ENCODE assay signal across 11 cellular contexts in genomic region chr1:244092293-244093264, GRCh38. TPM values are rescaled to one million over a fixed set of nuclear protein-coding genes. Genes with fewer than 3 reads are reported as not detected.
DNase-seq lines count a peak whose midpoint lies in the region; ATAC-seq and TF ChIP-seq lines count a peak whose summit lies in the region.
"Had no signal": no experiment of that assay in that cellular context is flagged by ENCODE, and none has a peak within 500 bp of the region (broad histone marks: within the 10 kb centered on the region; RNA-seq: fewer than 3 reads in every experiment).

No MANE protein-coding gene starts in this region.

- CTCF ChIA-PET in naive thymus-derived CD4-positive, alpha-beta T cell (lab: Charles Lee) = no interaction called here
- CTCF ChIA-PET in activated CD4-positive, alpha-beta memory T cell treated with anti-CD3 and anti-CD28 coated beads, Interleukin-2, amount 10 ng/mL, durations not matched to agents 7 days and 5 days (lab: Charles Lee) = no interaction called here

- H3K27me3 ChIP-seq in dorsolateral prefrontal cortex = peaks cover 0 to 3% (median 0%) of the 10 kb centered on the region in 45 donors
- H3K27me3 ChIP-seq in naive thymus-derived CD4-positive, alpha-beta T cell (ENCODE audit: control insufficient read depth in 2 of 2, insufficient read depth in 2 of 2, low read length in 2 of 2) = no peaks in the 10 kb centered on the region
- H3K27me3 ChIP-seq: ovary had no signal

- TF ChIP-seq CTCF in dorsolateral prefrontal cortex (IDR thresholded peaks at IDR 0.05 in 54 of 56, conservative IDR thresholded peaks at IDR 0.05 in 2 of 56; ENCODE audit: low read depth in 1 of 56, partially characterized antibody in 56 of 56) (no peak), nephron progenitor cell (IDR thresholded peaks at IDR 0.05) (no peak)

- H3K36me3 Mint-ChIP-seq in nephron progenitor cell (ENCODE audit: low read depth) = no peaks in the 10 kb centered on the region
- H3K36me3 Mint-ChIP-seq in activated T-helper 17 cell treated with anti-CD3 and anti-CD28 coated beads, Interleukin-2, amount 50 U/mL, for 72 hours (ENCODE audit: low read depth) = no peaks in the 10 kb centered on the region
- no peaks in the 10 kb centered on the region for H3K36me3 Mint-ChIP-seq in naive thymus-derived CD4-positive, alpha-beta T cell
- H3K36me3 Mint-ChIP-seq in activated CD4-positive, alpha-beta memory T cell treated with anti-CD3 and anti-CD28 coated beads, Interleukin-2, amount 10 ng/mL, durations not matched to agents 7 days and 5 days (ENCODE audit: low read depth) = no peaks in the 10 kb centered on the region

- POLR2A ChIA-PET in naive thymus-derived CD4-positive, alpha-beta T cell (lab: Charles Lee) = interaction anchor here (1.0 kb wide), 1 partner anchor 45 kb away, joined by 3 read pairs; no protein-coding TSS in a partner anchor
- POLR2A ChIA-PET in activated CD4-positive, alpha-beta memory T cell treated with anti-CD3 and anti-CD28 coated beads, Interleukin-2, amount 10 ng/mL, durations not matched to agents 7 days and 5 days (lab: Charles Lee) = no interaction called here

- ATAC-seq in activated T-helper 17 cell treated with anti-CD3 and anti-CD28 coated beads, Interleukin-2, amount 50 U/mL, for 72 hours (replicated peaks) = no peak
- no peak for ATAC-seq in naive thymus-derived CD4-positive, alpha-beta T cell

- H3K27ac Mint-ChIP-seq in nephron progenitor cell = peak overlapping the region; percentile 1
- H3K27ac Mint-ChIP-seq in activated T-helper 17 cell treated with anti-CD3 and anti-CD28 coated beads, Interleukin-2, amount 50 U/mL, for 72 hours = no peak overlapping the region
- H3K27ac Mint-ChIP-seq in naive thymus-derived CD4-positive, alpha-beta T cell = peak overlapping the region in 1 of 9 donors; percentile 16
- H3K27ac Mint-ChIP-seq in activated CD4-positive, alpha-beta memory T cell treated with anti-CD3 and anti-CD28 coated beads, Interleukin-2, amount 10 ng/mL, durations not matched to agents 7 days and 5 days = no peak overlapping the region

- no peaks in the 10 kb centered on the region for H3K9me3 Mint-ChIP-seq in nephron progenitor cell
- no peaks in the 10 kb centered on the region for H3K9me3 Mint-ChIP-seq in activated T-helper 17 cell treated with anti-CD3 and anti-CD28 coated beads, Interleukin-2, amount 50 U/mL, for 72 hours
- peaks cover 0 to 1% (median 0%) of the 10 kb centered on the region in 11 donors for H3K9me3 Mint-ChIP-seq in naive thymus-derived CD4-positive, alpha-beta T cell
- H3K9me3 Mint-ChIP-seq in activated CD4-positive, alpha-beta memory T cell treated with anti-CD3 and anti-CD28 coated beads, Interleukin-2, amount 10 ng/mL, durations not matched to agents 7 days and 5 days = no peaks in the 10 kb centered on the region

- intact Hi-C loops in dorsolateral prefrontal cortex (cut with DNase I) = no loop called here
- intact Hi-C loops in naive thymus-derived CD4-positive, alpha-beta T cell (cut with micrococcal nuclease) = no loop called here

- peaks cover 32% of the 10 kb centered on the region for H3K4me1 Mint-ChIP-seq in nephron progenitor cell
- H3K4me1 Mint-ChIP-seq in activated T-helper 17 cell treated with anti-CD3 and anti-CD28 coated beads, Interleukin-2, amount 50 U/mL, for 72 hours = no peaks in the 10 kb centered on the region
- peaks cover 0 to 14% (median 7%) of the 10 kb centered on the region in 7 donors for H3K4me1 Mint-ChIP-seq in naive thymus-derived CD4-positive, alpha-beta T cell
- H3K4me1 Mint-ChIP-seq in activated CD4-positive, alpha-beta memory T cell treated with anti-CD3 and anti-CD28 coated beads, Interleukin-2, amount 10 ng/mL, durations not matched to agents 7 days and 5 days = no peaks in the 10 kb centered on the region

- no peak overlapping the region for H3K4me3 Mint-ChIP-seq in nephron progenitor cell
- no peak overlapping the region for H3K4me3 Mint-ChIP-seq in activated T-helper 17 cell treated with anti-CD3 and anti-CD28 coated beads, Interleukin-2, amount 50 U/mL, for 72 hours
- no peak overlapping the region for H3K4me3 Mint-ChIP-seq in naive thymus-derived CD4-positive, alpha-beta T cell
- H3K4me3 Mint-ChIP-seq in activated CD4-positive, alpha-beta memory T cell treated with anti-CD3 and anti-CD28 coated beads, Interleukin-2, amount 10 ng/mL, durations not matched to agents 7 days and 5 days = no peak overlapping the region

- H3K36me3 ChIP-seq in naive thymus-derived CD4-positive, alpha-beta T cell (ENCODE audit: control insufficient read depth in 2 of 3, insufficient read depth in 3 of 3, low read length in 3 of 3) = no peaks in the 10 kb centered on the region
- H3K36me3 ChIP-seq: ovary, thoracic aorta had no signal

- H3K9me3 ChIP-seq in naive thymus-derived CD4-positive, alpha-beta T cell (ENCODE audit: control insufficient read depth in 2 of 3, low read length in 3 of 3) = no peaks in the 10 kb centered on the region
- H3K9me3 ChIP-seq: ovary, thoracic aorta had no signal

- peaks cover 12% of the 10 kb centered on the region for H3K27me3 Mint-ChIP-seq in nephron progenitor cell (ENCODE audit: low read depth, poor library complexity)
- H3K27me3 Mint-ChIP-seq in activated T-helper 17 cell treated with anti-CD3 and anti-CD28 coated beads, Interleukin-2, amount 50 U/mL, for 72 hours = peaks cover 8% of the 10 kb centered on the region
- peaks cover 0 to 2% (median 0%) of the 10 kb centered on the region in 5 donors for H3K27me3 Mint-ChIP-seq in naive thymus-derived CD4-positive, alpha-beta T cell
- peaks cover 4% of the 10 kb centered on the region for H3K27me3 Mint-ChIP-seq in activated CD4-positive, alpha-beta memory T cell treated with anti-CD3 and anti-CD28 coated beads, Interleukin-2, amount 10 ng/mL, durations not matched to agents 7 days and 5 days

- peak overlapping the region in 20 of 59 donors; percentile 0 to 42 (median 23) for H3K4me3 ChIP-seq in dorsolateral prefrontal cortex
- H3K4me3 ChIP-seq in naive thymus-derived CD4-positive, alpha-beta T cell (ENCODE audit: low read length) = no peak overlapping the region
- H3K4me3 ChIP-seq: ovary, thoracic aorta had no signal

- peak; percentile 84 for DNase-seq in EL
- peak; percentile 87 for DNase-seq in NCI-H748 (lab: John Stamatoyannopoulos, UW; ENCODE audit: unreplicated experiment)
- no peak for DNase-seq in dorsolateral prefrontal cortex
- DNase-seq in nephron progenitor cell = no peak
- no peak for DNase-seq in naive thymus-derived CD4-positive, alpha-beta T cell
- DNase-seq in activated CD4-positive, alpha-beta memory T cell treated with anti-CD3 and anti-CD28 coated beads, Interleukin-2, amount 10 ng/mL, durations not matched to agents 7 days and 5 days = no peak
- DNase-seq in NCI-H2107 (lab: John Stamatoyannopoulos, UW) = no peak
- DNase-seq: ovary, T-helper 9 cell had no signal

- no peaks in the 10 kb centered on the region for H3K4me1 ChIP-seq in naive thymus-derived CD4-positive, alpha-beta T cell (ENCODE audit: control insufficient read depth in 2 of 2, insufficient read depth in 2 of 2, low read length in 2 of 2)

- peak overlapping the region in 37 of 59 donors; percentile 2 to 78 (median 53) for H3K27ac ChIP-seq in dorsolateral prefrontal cortex
- no peak overlapping the region for H3K27ac ChIP-seq in naive thymus-derived CD4-positive, alpha-beta T cell (ENCODE audit: low read depth, low read length)
- H3K27ac ChIP-seq: ovary, thoracic aorta had no signal

RNA-seq across cellular contexts. Expression of gene ZBTB18, which starts 41.5 kb away (rescaled TPM):
- 100 to 1,000 TPM in 64 of 120 experiments, 10 to 100 TPM in 56; 44.0 to 166 (median 102) TPM for total RNA-seq in dorsolateral prefrontal cortex
- total RNA-seq in activated T-helper 17 cell treated with anti-CD3 and anti-CD28 coated beads, Interleukin-2, amount 50 U/mL, for 72 hours = 1 to 10 TPM; 5.1 to 6.5 TPM
- 10 to 100 TPM; 15.5 to 90.7 (median 50.5) TPM for total RNA-seq in naive thymus-derived CD4-positive, alpha-beta T cell
- 1 to 10 TPM; 3.6 to 3.9 TPM for polyA plus RNA-seq in naive thymus-derived CD4-positive, alpha-beta T cell
- 10 to 100 TPM in 1 of 2 experiments, 1 to 10 TPM in 1; 9.6 to 10.2 TPM for total RNA-seq in activated CD4-positive, alpha-beta memory T cell treated with anti-CD3 and anti-CD28 coated beads, Interleukin-2, amount 10 ng/mL, durations not matched to agents 7 days and 5 days

Comparison
In these comparisons a context has a peak if more than half of its experiments do, and no peak if none do; other contexts are left out.
1. DNase-seq: peak in EL (single experiment) and NCI-H748 (single experiment); none in dorsolateral prefrontal cortex (0 of 10), nephron progenitor cell (single experiment), naive thymus-derived CD4-positive, alpha-beta T cell (0 of 9), activated CD4-positive, alpha-beta memory T cell treated with anti-CD3 and anti-CD28 coated beads, Interleukin-2, amount 10 ng/mL, durations not matched to agents 7 days and 5 days (single experiment) and NCI-H2107 (single experiment).